14 cellular contexts compared by ENCODE assay signal in genomic region chr6:17045581-17046322, GRCh38. TPM values are rescaled to one million over a fixed set of nuclear protein-coding genes. Genes with fewer than 3 reads are reported as not detected.
DNase-seq lines count a peak whose midpoint lies in the region; ATAC-seq, FAIRE-seq and TF ChIP-seq lines count a peak whose summit lies in the region.
"Had no signal": no experiment of that assay in that cellular context is flagged by ENCODE, and none has a peak within 500 bp of the region (broad histone marks: within the 10 kb centered on the region; RNA-seq: fewer than 3 reads in every experiment).

No MANE protein-coding gene starts in this region.

- no peaks in the 10 kb centered on the region for H4K20me1 ChIP-seq in astrocyte (ENCODE audit: insufficient read depth, low read length)

- H3K9me3 ChIP-seq in astrocyte (ENCODE audit: insufficient read depth, low read depth, low read length) = no peaks in the 10 kb centered on the region

- peaks cover 11% of the 10 kb centered on the region for H3K27me3 Mint-ChIP-seq in astrocyte (ENCODE audit: low read depth, unreplicated experiment)
- peaks cover 33% of the 10 kb centered on the region for H3K27me3 Mint-ChIP-seq in activated CD8-positive, alpha-beta T cell treated with anti-CD3 and anti-CD28 coated beads for 36 hours

- H2AFZ ChIP-seq in astrocyte (ENCODE audit: low read depth, low read length) = peak overlapping the region; percentile 49

- peaks cover 8% of the 10 kb centered on the region for H3K4me1 Mint-ChIP-seq in astrocyte (ENCODE audit: low read depth, unreplicated experiment)
- no peaks in the 10 kb centered on the region for H3K4me1 Mint-ChIP-seq in activated CD8-positive, alpha-beta T cell treated with anti-CD3 and anti-CD28 coated beads for 36 hours (ENCODE audit: low read depth)

- no peak overlapping the region for H3K4me3 ChIP-seq in astrocyte (ENCODE audit: insufficient read depth, low read depth, low read length)
- H3K4me3 ChIP-seq: A549 had no signal

- no peak for ATAC-seq in activated CD8-positive, alpha-beta T cell treated with anti-CD3 and anti-CD28 coated beads for 36 hours
- no peak for ATAC-seq in GM19467 (IDR thresholded peaks at IDR 0.05; ENCODE audit: unreplicated experiment)
- ATAC-seq in HG02798 (IDR thresholded peaks at IDR 0.05; ENCODE audit: poor library complexity, unreplicated experiment) = no peak
- ATAC-seq: A549 had no signal

- peaks cover 2% of the 10 kb centered on the region for H3K9me3 Mint-ChIP-seq in astrocyte (ENCODE audit: unreplicated experiment)
- peaks cover 1% of the 10 kb centered on the region for H3K9me3 Mint-ChIP-seq in activated CD8-positive, alpha-beta T cell treated with anti-CD3 and anti-CD28 coated beads for 36 hours

- H3K36me3 ChIP-seq in astrocyte (ENCODE audit: insufficient read depth, low read length) = no peaks in the 10 kb centered on the region

- H3K27me3 ChIP-seq in astrocyte (ENCODE audit: insufficient read depth, low read length) = no peaks in the 10 kb centered on the region

- H3K79me2 ChIP-seq in astrocyte (ENCODE audit: insufficient read depth, low read length) = no peaks in the 10 kb centered on the region

- H3K36me3 Mint-ChIP-seq in astrocyte (ENCODE audit: low read depth, unreplicated experiment) = no peaks in the 10 kb centered on the region
- H3K36me3 Mint-ChIP-seq in activated CD8-positive, alpha-beta T cell treated with anti-CD3 and anti-CD28 coated beads for 36 hours (ENCODE audit: low read depth) = no peaks in the 10 kb centered on the region

- TF ChIP-seq CTCF in astrocyte (IDR thresholded peaks at IDR 0.05; ENCODE audit: insufficient read depth, low read depth, low read length) = no peak
- TF ChIP-seq CTCF in activated CD8-positive, alpha-beta T cell treated with anti-CD3 and anti-CD28 coated beads for 36 hours (IDR thresholded peaks at IDR 0.05) = no peak

- intact Hi-C loops in activated CD8-positive, alpha-beta T cell treated with anti-CD3 and anti-CD28 coated beads for 36 hours (cut with micrococcal nuclease) = no loop called here

- peak; percentile 90 for FAIRE-seq in astrocyte (lab: Jason Lieb, UNC)
- FAIRE-seq: A549, urothelium cell line had no signal

- H3K27ac ChIP-seq in astrocyte (ENCODE audit: low read depth, low read length) = no peak overlapping the region
- H3K27ac ChIP-seq: A549 had no signal

- no peak overlapping the region for H3K4me3 Mint-ChIP-seq in astrocyte (ENCODE audit: unreplicated experiment)
- no peak overlapping the region for H3K4me3 Mint-ChIP-seq in activated CD8-positive, alpha-beta T cell treated with anti-CD3 and anti-CD28 coated beads for 36 hours

- DNase-seq in NCI-H748 (lab: John Stamatoyannopoulos, UW; ENCODE audit: unreplicated experiment) (peak; percentile 22), NCI-H748 treated with DMSO at 0.1 percent for 48 hours (lab: John Stamatoyannopoulos, UW) (no peak), astrocyte (ENCODE audit: low read depth) (peak; percentile 63), iris pigment epithelial cell (ENCODE audit: low read depth) (peak; percentile 82), superior temporal gyrus (ENCODE audit: extremely low spot score) (peak; percentile 65)
- DNase-seq in activated CD8-positive, alpha-beta T cell treated with anti-CD3 and anti-CD28 coated beads for 36 hours = no peak
- DNase-seq: NCI-H1417 treated with DMSO at 0.1 percent for 48 hours, right cardiac atrium, T1000 had no signal

- POLR2A ChIA-PET in activated CD8-positive, alpha-beta T cell treated with anti-CD3 and anti-CD28 coated beads for 36 hours (lab: Charles Lee) = no interaction called here

- H3K9ac ChIP-seq in astrocyte (ENCODE audit: low read length) = no peak overlapping the region

- H3K27ac Mint-ChIP-seq in astrocyte (ENCODE audit: unreplicated experiment) = no peak overlapping the region
- H3K27ac Mint-ChIP-seq in activated CD8-positive, alpha-beta T cell treated with anti-CD3 and anti-CD28 coated beads for 36 hours = no peak overlapping the region

- H3K4me1 ChIP-seq in astrocyte (ENCODE audit: insufficient read depth, low read length) = peaks cover 11% of the 10 kb centered on the region
- H3K4me1 ChIP-seq: A549 had no signal

- CTCF ChIA-PET in activated CD8-positive, alpha-beta T cell treated with anti-CD3 and anti-CD28 coated beads for 36 hours (lab: Charles Lee) = interaction anchor here (1.1 to 1.5 kb wide), 2 partner anchors 47 to 729 kb away, joined by 3 read pairs; no protein-coding TSS in a partner anchor

- no peak overlapping the region for H3K4me2 ChIP-seq in astrocyte (ENCODE audit: low read length)
- H3K4me2 ChIP-seq: A549 had no signal

RNA-seq across cellular contexts. Expression of gene STMND1, which starts 56.1 kb away (rescaled TPM):
- total RNA-seq in astrocyte = 0.16 TPM in 1 of 2 replicates, not detected in the other
- total RNA-seq in activated CD8-positive, alpha-beta T cell treated with anti-CD3 and anti-CD28 coated beads for 36 hours = not detected
- total RNA-seq: lung microvascular endothelial cell, right cardiac atrium had no signal

Comparison
In these comparisons a context has a peak if more than half of its experiments do, and no peak if none do; other contexts are left out.
1. DNase-seq: peak in NCI-H748 (single experiment), astrocyte (single experiment), iris pigment epithelial cell (single experiment) and superior temporal gyrus (single experiment); none in NCI-H748 treated with DMSO at 0.1 percent for 48 hours (single experiment) and activated CD8-positive, alpha-beta T cell treated with anti-CD3 and anti-CD28 coated beads for 36 hours (single experiment).